ENCODE assay signal across 26 cellular contexts in genomic region chr16:31371008-31371407, GRCh38. TPM values are rescaled to one million over a fixed set of nuclear protein-coding genes. Genes with fewer than 3 reads are reported as not detected.
DNase-seq lines count a peak whose midpoint lies in the region; ATAC-seq, FAIRE-seq and TF ChIP-seq lines count a peak whose summit lies in the region.
"Had no signal": no experiment of that assay in that cellular context is flagged by ENCODE, and none has a peak within 500 bp of the region (broad histone marks: within the 10 kb centered on the region; RNA-seq: fewer than 3 reads in every experiment).

No MANE protein-coding gene starts in this region.

- H3K18ac ChIP-seq in neuronal stem cell (ENCODE audit: low read length), result peak overlapping the region; percentile 72

- peaks cover 44% of the 10 kb centered on the region for H3K27me3 Mint-ChIP-seq in astrocyte (ENCODE audit: low read depth, unreplicated experiment)
- H3K27me3 Mint-ChIP-seq in activated naive CD4-positive, alpha-beta T cell treated with anti-CD3 and anti-CD28 coated beads for 36 hours (ENCODE audit: low read depth), result no peaks in the 10 kb centered on the region

- no peak for TF ChIP-seq POLR2A in upper lobe of left lung (IDR thresholded peaks at IDR 0.05)

- no peak overlapping the region for H4K91ac ChIP-seq in neuronal stem cell (ENCODE audit: low read depth, low read length, poor library complexity)

- no peaks in the 10 kb centered on the region for H3K4me1 Mint-ChIP-seq in astrocyte (ENCODE audit: low read depth, unreplicated experiment)
- peaks cover 12% of the 10 kb centered on the region for H3K4me1 Mint-ChIP-seq in activated naive CD4-positive, alpha-beta T cell treated with anti-CD3 and anti-CD28 coated beads for 36 hours (ENCODE audit: low read depth)

- H3K9ac ChIP-seq in astrocyte (ENCODE audit: low read length) (no peak overlapping the region), kidney (ENCODE audit: low read length in 2 of 2) (no peak overlapping the region), neuronal stem cell (ENCODE audit: low read depth, low read length, poor library complexity) (no peak overlapping the region)
- H3K9ac ChIP-seq: GM23248 had no signal

- H3K23ac ChIP-seq in neuronal stem cell (ENCODE audit: low read depth, low read length, poor library complexity), result peak overlapping the region; percentile 18

- no CpG with 5 or more reads among the region's 12 CpGs for WGBS in neuronal stem cell (ENCODE audit: extremely low coverage in 2 of 2, insufficient read length in 2 of 2, insufficient replicate concordance in 1 of 2), 2 donors
- 90 to 94% methylated on average over 7 of the region's 12 CpGs for WGBS in upper lobe of left lung, 2 donors

- ATAC-seq in upper lobe of left lung (ENCODE audit: low FRiP score in 2 of 2), result peak; percentile 9 to 41
- ATAC-seq in HG02588 (IDR thresholded peaks at IDR 0.05; ENCODE audit: unreplicated experiment), result no peak
- ATAC-seq: GM12878 had no signal

- H3K4me3 Mint-ChIP-seq in astrocyte (ENCODE audit: unreplicated experiment), result peak overlapping the region; percentile 23
- no peak overlapping the region for H3K4me3 Mint-ChIP-seq in activated naive CD4-positive, alpha-beta T cell treated with anti-CD3 and anti-CD28 coated beads for 36 hours
- H3K4me3 Mint-ChIP-seq: CD4-positive, CD25-positive, alpha-beta regulatory T cell; CD8-positive, alpha-beta memory T cell had no signal

- peaks cover 3% of the 10 kb centered on the region for H3K9me3 ChIP-seq in astrocyte (ENCODE audit: insufficient read depth, low read depth, low read length)
- H3K9me3 ChIP-seq in kidney (ENCODE audit: control insufficient read depth in 1 of 2, low read length in 2 of 2), result peaks cover 0 to 4% of the 10 kb centered on the region in 2 donors
- H3K9me3 ChIP-seq in neuronal stem cell (replicated peaks in 1 of 2; ENCODE audit: control insufficient read depth in 2 of 2, insufficient read depth in 1 of 2, low read depth in 1 of 2, low read length in 2 of 2), result peaks cover 0 to 7% of the 10 kb centered on the region in 2 donors
- peaks cover 0 to 6% (median 2%) of the 10 kb centered on the region in 4 donors for H3K9me3 ChIP-seq in upper lobe of left lung
- H3K9me3 ChIP-seq: A549 had no signal

- peak overlapping the region; percentile 56 for H2BK15ac ChIP-seq in neuronal stem cell (ENCODE audit: low read length)

- H3K27ac ChIP-seq in astrocyte (ENCODE audit: low read depth, low read length), result no peak overlapping the region
- H3K27ac ChIP-seq in kidney (ENCODE audit: low read depth in 2 of 2, low read length in 2 of 2), result no peak overlapping the region
- no peak overlapping the region for H3K27ac ChIP-seq in neuronal stem cell (replicated peaks; ENCODE audit: low read length)
- no peak overlapping the region for H3K27ac ChIP-seq in upper lobe of left lung
- H3K27ac ChIP-seq: A549, C4-2B, GM23248 had no signal

- no peak for TF ChIP-seq CTCF in astrocyte (IDR thresholded peaks at IDR 0.05; ENCODE audit: insufficient read depth, low read depth, low read length)
- TF ChIP-seq CTCF in kidney (IDR thresholded peaks at IDR 0.05; ENCODE audit: borderline replicate concordance, extremely low read depth, insufficient read depth), result no peak
- TF ChIP-seq CTCF in upper lobe of left lung (IDR thresholded peaks at IDR 0.05), result no peak

- no peaks in the 10 kb centered on the region for H4K20me1 ChIP-seq in astrocyte (ENCODE audit: insufficient read depth, low read length)

- H3K4ac ChIP-seq in neuronal stem cell (ENCODE audit: low read length), result no peak overlapping the region

- intact Hi-C loops in kidney (cut with DNase I), result no loop called here
- intact Hi-C loops in activated naive CD4-positive, alpha-beta T cell treated with anti-CD3 and anti-CD28 coated beads for 36 hours (cut with micrococcal nuclease), result no loop called here

- H3K27me3 ChIP-seq in astrocyte (ENCODE audit: insufficient read depth, low read length), result no peaks in the 10 kb centered on the region
- peaks cover 0 to 3% (median 0%) of the 10 kb centered on the region in 3 experiments for H3K27me3 ChIP-seq in neuronal stem cell (ENCODE audit: control insufficient read depth in 3 of 3, insufficient read depth in 3 of 3, low read depth in 1 of 3, low read length in 3 of 3)
- H3K27me3 ChIP-seq in upper lobe of left lung, result no peaks in the 10 kb centered on the region

- H4K8ac ChIP-seq in neuronal stem cell (ENCODE audit: low read depth, low read length), result no peak overlapping the region

- H3K4me1 ChIP-seq in astrocyte (ENCODE audit: insufficient read depth, low read length), result no peaks in the 10 kb centered on the region
- no peaks in the 10 kb centered on the region for H3K4me1 ChIP-seq in kidney (ENCODE audit: control insufficient read depth in 1 of 2, insufficient read depth in 1 of 2, low read depth in 1 of 2, low read length in 2 of 2)
- H3K4me1 ChIP-seq in neuronal stem cell (ENCODE audit: control insufficient read depth in 2 of 2, insufficient read depth in 1 of 2, low read depth in 1 of 2, low read length in 2 of 2), result no peaks in the 10 kb centered on the region
- no peaks in the 10 kb centered on the region for H3K4me1 ChIP-seq in upper lobe of left lung
- H3K4me1 ChIP-seq: A549 had no signal

- H2BK5ac ChIP-seq in neuronal stem cell (ENCODE audit: low read length), result no peak overlapping the region

- peaks cover 13% of the 10 kb centered on the region for H3K9me3 Mint-ChIP-seq in astrocyte (ENCODE audit: unreplicated experiment)
- H3K9me3 Mint-ChIP-seq in activated naive CD4-positive, alpha-beta T cell treated with anti-CD3 and anti-CD28 coated beads for 36 hours, result peaks cover 2% of the 10 kb centered on the region

- H3K4me2 ChIP-seq in astrocyte (ENCODE audit: low read length) (no peak overlapping the region), neuronal stem cell (ENCODE audit: insufficient read depth, low read length, poor library complexity, severe bottlenecking) (no peak overlapping the region)
- H3K4me2 ChIP-seq: A549 had no signal

- DNase-seq in astrocyte (ENCODE audit: low read depth) (no peak), kidney (peak; percentile 51), neuronal stem cell (ENCODE audit: low spot score) (no peak), upper lobe of left lung (no peak), AML-193 (lab: John Stamatoyannopoulos, UW) (no peak), HUDEP-2 (lab: John Stamatoyannopoulos, UW; ENCODE audit: unreplicated experiment in 76 of 76) (no peak)
- DNase-seq in activated naive CD4-positive, alpha-beta T cell treated with anti-CD3 and anti-CD28 coated beads for 36 hours, result no peak
- DNase-seq: 8988T; ACHN; CD4-positive, CD25-positive, alpha-beta regulatory T cell; CD8-positive, alpha-beta memory T cell; DMS 273 treated with DMSO at 0.1 percent for 48 hours; DMS79; EL; GDM1; GM23248; HCEC 1CT had no signal

- H3K79me2 ChIP-seq in astrocyte (ENCODE audit: insufficient read depth, low read length), result no peaks in the 10 kb centered on the region

- H2BK12ac ChIP-seq in neuronal stem cell (ENCODE audit: low read length), result no peak overlapping the region

- CTCF ChIA-PET in activated naive CD4-positive, alpha-beta T cell treated with anti-CD3 and anti-CD28 coated beads for 36 hours (lab: Charles Lee), result interaction anchor here (2.2 kb wide), 1 partner anchor 12 kb away, joined by 9 read pairs; no protein-coding TSS in a partner anchor

- H2BK120ac ChIP-seq in neuronal stem cell (ENCODE audit: low read depth, low read length), result peak overlapping the region; percentile 52

- H3K36me3 Mint-ChIP-seq in astrocyte (ENCODE audit: low read depth, unreplicated experiment), result no peaks in the 10 kb centered on the region
- no peaks in the 10 kb centered on the region for H3K36me3 Mint-ChIP-seq in activated naive CD4-positive, alpha-beta T cell treated with anti-CD3 and anti-CD28 coated beads for 36 hours (ENCODE audit: low read depth)
- H3K36me3 Mint-ChIP-seq: CD4-positive, CD25-positive, alpha-beta regulatory T cell had no signal

- H3K36me3 ChIP-seq in astrocyte (ENCODE audit: insufficient read depth, low read length), result no peaks in the 10 kb centered on the region
- H3K36me3 ChIP-seq in kidney (ENCODE audit: control insufficient read depth in 1 of 2, insufficient read depth in 2 of 2, low read length in 2 of 2), result no peaks in the 10 kb centered on the region
- no peaks in the 10 kb centered on the region for H3K36me3 ChIP-seq in neuronal stem cell (replicated peaks in 1 of 2; ENCODE audit: control insufficient read depth in 2 of 2, insufficient read depth in 2 of 2, low read length in 2 of 2)
- peaks cover 0 to 8% (median 0%) of the 10 kb centered on the region in 4 donors for H3K36me3 ChIP-seq in upper lobe of left lung

- H2AFZ ChIP-seq in astrocyte (ENCODE audit: low read depth, low read length) (no peak overlapping the region), neuronal stem cell (ENCODE audit: low read length) (no peak overlapping the region)
- H2AFZ ChIP-seq: GM23248 had no signal

- peak overlapping the region; percentile 71 for H2AK5ac ChIP-seq in neuronal stem cell (ENCODE audit: low read depth, low read length)

- TF ChIP-seq EP300 in upper lobe of left lung (IDR thresholded peaks at IDR 0.05), result no peak

- no peaks in the 10 kb centered on the region for H3K79me1 ChIP-seq in neuronal stem cell (ENCODE audit: low read depth, low read length)

- H3K27ac Mint-ChIP-seq in astrocyte (ENCODE audit: unreplicated experiment), result no peak overlapping the region
- H3K27ac Mint-ChIP-seq in activated naive CD4-positive, alpha-beta T cell treated with anti-CD3 and anti-CD28 coated beads for 36 hours, result no peak overlapping the region
- H3K27ac Mint-ChIP-seq: CD8-positive, alpha-beta memory T cell had no signal

- no peak overlapping the region for H3K4me3 ChIP-seq in astrocyte (ENCODE audit: insufficient read depth, low read depth, low read length)
- no peak overlapping the region for H3K4me3 ChIP-seq in kidney (ENCODE audit: low read length in 2 of 2)
- no peak overlapping the region for H3K4me3 ChIP-seq in neuronal stem cell (ENCODE audit: low read length in 2 of 2)
- H3K4me3 ChIP-seq in upper lobe of left lung, result no peak overlapping the region
- H3K4me3 ChIP-seq: A549, GM12878, GM23248 had no signal

- FAIRE-seq in astrocyte (lab: Jason Lieb, UNC) (no peak), kidney (lab: Jason Lieb, UNC) (no peak)
- FAIRE-seq: A549, D721Med, GM12878, GM19239, H1 had no signal

- H3K14ac ChIP-seq in neuronal stem cell (ENCODE audit: low read length), result no peak overlapping the region

RNA-seq across cellular contexts. Expression of gene ITGAX, which starts 16.0 kb away (rescaled TPM):
- total RNA-seq in astrocyte (0.27 TPM in 1 of 2 replicates, not detected in the other), kidney (11.9 TPM), upper lobe of left lung (100 to 1,000 TPM in 4 of 6 donors, 10 to 100 TPM in 2; 24.0 to 318 (median 134) TPM)
- polyA plus RNA-seq in kidney (ENCODE audit: insufficient read depth, low read depth, low replicate concordance), result 0.37 TPM
- not detected for polyA plus RNA-seq in neuronal stem cell (2013, experiment 1 of 2)
- not detected for polyA plus RNA-seq in neuronal stem cell (2013, experiment 2 of 2)
- total RNA-seq in activated naive CD4-positive, alpha-beta T cell treated with anti-CD3 and anti-CD28 coated beads for 36 hours, result 1 to 10 TPM; 2.4 to 2.9 TPM
- total RNA-seq: GM23248, H1 had no signal
- polyA plus RNA-seq: BJ, GM23248 had no signal

RNA-seq across cellular contexts. Expression of gene ITGAD, which starts 22.1 kb away (rescaled TPM):
- not detected in 2 replicates for total RNA-seq in astrocyte
- 0.13 TPM for total RNA-seq in kidney
- polyA plus RNA-seq in kidney (ENCODE audit: insufficient read depth, low read depth, low replicate concordance), result not detected
- not detected for polyA plus RNA-seq in neuronal stem cell (2013, experiment 1 of 2)
- not detected for polyA plus RNA-seq in neuronal stem cell (2013, experiment 2 of 2)
- total RNA-seq in upper lobe of left lung, result under 1 TPM in 3 of 6 donors, not detected in 3; 0.15 to 0.69 (median 0.52) TPM
- total RNA-seq in activated naive CD4-positive, alpha-beta T cell treated with anti-CD3 and anti-CD28 coated beads for 36 hours, result not detected
- total RNA-seq: CD4-positive, CD25-positive, alpha-beta regulatory T cell; CD8-positive, alpha-beta memory T cell; GM23248; H1; H7 had no signal
- polyA plus RNA-seq: A549; BJ; CD4-positive, CD25-positive, alpha-beta regulatory T cell; GM23248 had no signal

RNA-seq across cellular contexts. Expression of gene COX6A2, which starts 57.2 kb away (rescaled TPM):
- not detected in 2 replicates for total RNA-seq in astrocyte
- not detected for total RNA-seq in kidney
- polyA plus RNA-seq in kidney (ENCODE audit: insufficient read depth, low read depth, low replicate concordance), result 5.5 TPM
- not detected for polyA plus RNA-seq in neuronal stem cell (2013, experiment 1 of 2)
- polyA plus RNA-seq in neuronal stem cell (2013, experiment 2 of 2), result 0.18 TPM
- not detected for total RNA-seq in upper lobe of left lung
- total RNA-seq in activated naive CD4-positive, alpha-beta T cell treated with anti-CD3 and anti-CD28 coated beads for 36 hours, result not detected
- total RNA-seq: CD4-positive, CD25-positive, alpha-beta regulatory T cell; CD8-positive, alpha-beta memory T cell; GM12878; GM23248; H1; H7 had no signal
- polyA plus RNA-seq: A549; BJ; CD4-positive, CD25-positive, alpha-beta regulatory T cell; CD8-positive, alpha-beta memory T cell; GM12878; GM23248 had no signal
